In the genomic region with DNA sequence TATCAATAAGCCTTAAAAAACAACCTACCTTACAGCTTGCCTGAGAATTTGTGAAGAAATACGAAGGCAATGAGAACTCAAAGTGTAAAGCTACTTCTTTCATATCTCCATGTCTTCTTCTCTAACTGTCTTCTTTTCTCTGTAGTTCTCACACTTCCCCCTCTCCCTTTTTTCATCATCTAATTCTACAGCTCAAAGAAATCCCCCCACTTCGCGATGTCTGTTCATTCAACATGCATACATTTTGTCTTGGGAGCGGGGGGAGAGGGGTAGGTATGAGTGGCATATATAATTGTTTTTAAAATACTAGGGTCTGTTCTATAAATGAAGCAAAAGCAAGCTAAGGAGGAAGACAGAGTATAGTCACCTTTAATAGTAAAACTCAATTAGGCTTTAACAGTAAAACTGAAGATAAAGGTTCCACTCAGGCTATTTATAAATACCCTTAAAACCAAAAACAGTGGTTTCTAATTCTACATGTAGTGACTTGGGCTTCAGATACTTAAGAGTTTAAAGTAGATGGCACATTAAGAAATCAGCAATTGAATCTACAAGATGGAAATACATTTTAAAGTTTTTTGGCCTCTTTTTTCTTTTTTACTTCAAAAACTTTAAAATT, we compare ENCODE assay signal across 9 cellular contexts.
A peak's percentile ranks its signal among the peaks of the same experiment; 100 is the strongest.
DNase-seq lines count a peak whose midpoint lies in the region; ATAC-seq, FAIRE-seq and TF ChIP-seq lines count a peak whose summit lies in the region.
"Had no signal": no experiment of that assay in that cellular context is flagged by ENCODE, and none has a peak within 500 bp of the region (broad histone marks: within the 10 kb centered on the region; RNA-seq: fewer than 3 reads in every experiment).

No MANE protein-coding gene starts in this region.

- TF ChIP-seq CTCF in Calu3 (IDR thresholded peaks at IDR 0.05; ENCODE audit: unreplicated experiment), result no peak

- intact Hi-C loops in Calu3 (cut with micrococcal nuclease; ENCODE audit: unreplicated experiment), result no loop called here

- DNase-seq in Calu3, result no peak
- DNase-seq in glomerular visceral epithelial cell (ENCODE audit: extremely low spot score), result no peak
- no peak for DNase-seq in DMS 273 (lab: John Stamatoyannopoulos, UW; ENCODE audit: unreplicated experiment)
- no peak for DNase-seq in GM12892 (ENCODE audit: insufficient read length)
- no peak for DNase-seq in SW480 (ENCODE audit: low spot score)
- DNase-seq: MV-4-11 had no signal

- H3K27ac Mint-ChIP-seq in Calu3 (ENCODE audit: unreplicated experiment), result peak overlapping the region; percentile 79
- H3K27ac Mint-ChIP-seq in activated T-helper 17 cell treated with anti-CD3 and anti-CD28 coated beads, Interleukin-2, amount 50 U/mL, for 72 hours, result peak overlapping the region; percentile 80

- no peaks in the 10 kb centered on the region for H3K36me3 Mint-ChIP-seq in Calu3 (ENCODE audit: insufficient read depth, unreplicated experiment)
- peaks cover 15% of the 10 kb centered on the region for H3K36me3 Mint-ChIP-seq in activated T-helper 17 cell treated with anti-CD3 and anti-CD28 coated beads, Interleukin-2, amount 50 U/mL, for 72 hours (ENCODE audit: low read depth)

- no peak for FAIRE-seq in GM12892 (lab: Jason Lieb, UNC)

- ATAC-seq in GM19397 (IDR thresholded peaks at IDR 0.05; ENCODE audit: unreplicated experiment) (peak; percentile 29), HG03064 (IDR thresholded peaks at IDR 0.05; ENCODE audit: low read depth, unreplicated experiment) (peak; percentile 64)
- no peak for ATAC-seq in activated T-helper 17 cell treated with anti-CD3 and anti-CD28 coated beads, Interleukin-2, amount 50 U/mL, for 72 hours (replicated peaks)

- TF ChIP-seq POLR2A in GM12892 (IDR thresholded peaks at IDR 0.05; ENCODE audit: low read depth, low read length), result no peak

- CTCF ChIA-PET in Calu3 (lab: Charles Lee), result interaction anchor here (0.6 kb wide), 2 partner anchors 15 to 281 kb away, joined by 3 to 4 read pairs; no protein-coding TSS in a partner anchor

- H3K9me3 Mint-ChIP-seq in Calu3 (ENCODE audit: low read depth, unreplicated experiment), result no peaks in the 10 kb centered on the region
- H3K9me3 Mint-ChIP-seq in activated T-helper 17 cell treated with anti-CD3 and anti-CD28 coated beads, Interleukin-2, amount 50 U/mL, for 72 hours, result peaks cover 4% of the 10 kb centered on the region

- no TSS peak for BruUV-seq in Calu3 (replicated peaks; lab: Mats Ljungman, UMichigan)

- H3K4me1 Mint-ChIP-seq in Calu3 (ENCODE audit: low read depth, unreplicated experiment), result no peaks in the 10 kb centered on the region
- peaks cover 36% of the 10 kb centered on the region for H3K4me1 Mint-ChIP-seq in activated T-helper 17 cell treated with anti-CD3 and anti-CD28 coated beads, Interleukin-2, amount 50 U/mL, for 72 hours

- no peak overlapping the region for H3K4me3 Mint-ChIP-seq in Calu3 (ENCODE audit: low read depth, unreplicated experiment)
- H3K4me3 Mint-ChIP-seq in activated T-helper 17 cell treated with anti-CD3 and anti-CD28 coated beads, Interleukin-2, amount 50 U/mL, for 72 hours, result peak overlapping the region; percentile 82

- no peaks in the 10 kb centered on the region for H3K27me3 Mint-ChIP-seq in Calu3 (ENCODE audit: unreplicated experiment)
- H3K27me3 Mint-ChIP-seq in activated T-helper 17 cell treated with anti-CD3 and anti-CD28 coated beads, Interleukin-2, amount 50 U/mL, for 72 hours, result no peaks in the 10 kb centered on the region
